12 cellular contexts compared by ENCODE assay signal in genomic region chr12:19547258-19547657, GRCh38.
A peak's percentile ranks its signal among the peaks of the same experiment; 100 is the strongest.
DNase-seq lines count a peak whose midpoint lies in the region; TF ChIP-seq lines count a peak whose summit lies in the region.
"Had no signal": no experiment of that assay in that cellular context is flagged by ENCODE, and none has a peak within 500 bp of the region (broad histone marks: within the 10 kb centered on the region; RNA-seq: fewer than 3 reads in every experiment).

No MANE protein-coding gene starts in this region.

- H3K4me1 Mint-ChIP-seq in activated T-cell treated with anti-CD3 and anti-CD28 coated beads, Interleukin-2, amount 50 U/mL, for 24 hours (ENCODE audit: low read depth) = peaks cover 11% of the 10 kb centered on the region

- H3K27ac Mint-ChIP-seq in activated T-cell treated with anti-CD3 and anti-CD28 coated beads, Interleukin-2, amount 50 U/mL, for 24 hours = no peak overlapping the region
- H3K27ac Mint-ChIP-seq: B cell had no signal

- POLR2A ChIA-PET in BJ (lab: Charles Lee) = interaction anchor here (1.2 kb wide), 1 partner anchor 11 kb away, joined by 5 read pairs; no protein-coding TSS in a partner anchor

- H3K4me3 ChIP-seq in BJ (ENCODE audit: low read depth, low read length) = no peak overlapping the region
- H3K4me3 ChIP-seq in cardiac fibroblast (replicated peaks in 1 of 2; ENCODE audit: low read depth in 2 of 2, low read length in 2 of 2) = no peak overlapping the region
- H3K4me3 ChIP-seq in left ventricle myocardium inferior = no peak overlapping the region

- intact Hi-C loops in left ventricle myocardium inferior (cut with micrococcal nuclease) = no loop called here

- CTCF ChIA-PET in BJ (lab: Yijun Ruan, JAX) = interaction anchor here (1.0 to 2.4 kb wide), 4 partner anchors 11 to 96 kb away, joined by 3 to 7 read pairs (median 6); no protein-coding TSS in a partner anchor

- H3K4me1 ChIP-seq in left ventricle myocardium inferior = peaks cover 34% of the 10 kb centered on the region

- peak; percentile 46 for DNase-seq in BJ (ENCODE audit: low read depth)
- DNase-seq in cardiac fibroblast (ENCODE audit: low read depth in 2 of 2) = peak; percentile 51 to 88
- DNase-seq in left ventricle myocardium inferior = no peak
- peak; percentile 85 for DNase-seq in pulmonary artery endothelial cell (ENCODE audit: low read depth, low spot score)
- no peak for DNase-seq in UCSD-AML1 (lab: John Stamatoyannopoulos, UW; ENCODE audit: unreplicated experiment)
- no peak for DNase-seq in activated T-cell treated with anti-CD3 and anti-CD28 coated beads, Interleukin-2, amount 50 U/mL, for 48 hours
- DNase-seq in activated CD4-positive, alpha-beta T cell treated with anti-CD3 and anti-CD28 coated beads for 4 hours = no peak
- DNase-seq in activated T-cell treated with anti-CD3 and anti-CD28 coated beads, Interleukin-2, amount 50 U/mL, for 24 hours = no peak
- DNase-seq: GDM1, NCI-H510A treated with DMSO at 0.1 percent for 48 hours, psoas muscle had no signal

- no peak for TF ChIP-seq CTCF in BJ (IDR thresholded peaks at IDR 0.05; ENCODE audit: insufficient read depth, low read depth, low read length)
- no peak for TF ChIP-seq CTCF in cardiac fibroblast (IDR thresholded peaks at IDR 0.05; ENCODE audit: low read depth, low read length)
- TF ChIP-seq CTCF in left ventricle myocardium inferior (IDR thresholded peaks at IDR 0.05; ENCODE audit: borderline replicate concordance) = no peak

- peaks cover 15% of the 10 kb centered on the region for H3K36me3 Mint-ChIP-seq in activated T-cell treated with anti-CD3 and anti-CD28 coated beads, Interleukin-2, amount 50 U/mL, for 24 hours (ENCODE audit: low read depth)

- H3K9me3 ChIP-seq in left ventricle myocardium inferior (replicated peaks) = no peaks in the 10 kb centered on the region
- H3K9me3 ChIP-seq: psoas muscle had no signal

- H3K9me3 Mint-ChIP-seq in activated T-cell treated with anti-CD3 and anti-CD28 coated beads, Interleukin-2, amount 50 U/mL, for 24 hours = peaks cover 2% of the 10 kb centered on the region

- no peaks in the 10 kb centered on the region for H3K27me3 Mint-ChIP-seq in activated T-cell treated with anti-CD3 and anti-CD28 coated beads, Interleukin-2, amount 50 U/mL, for 24 hours
- H3K27me3 Mint-ChIP-seq: B cell had no signal

- H3K27ac ChIP-seq in left ventricle myocardium inferior (replicated peaks) = peak overlapping the region; percentile 72

- H3K27me3 ChIP-seq in BJ (ENCODE audit: control insufficient read depth, insufficient read depth, low read length) = no peaks in the 10 kb centered on the region
- no peaks in the 10 kb centered on the region for H3K27me3 ChIP-seq in left ventricle myocardium inferior (ENCODE audit: low read depth)

- H3K36me3 ChIP-seq in BJ (ENCODE audit: control insufficient read depth, insufficient read depth, low read length) (no peaks in the 10 kb centered on the region), left ventricle myocardium inferior (no peaks in the 10 kb centered on the region)

- no peak overlapping the region for H3K4me3 Mint-ChIP-seq in activated T-cell treated with anti-CD3 and anti-CD28 coated beads, Interleukin-2, amount 50 U/mL, for 24 hours
- H3K4me3 Mint-ChIP-seq: B cell had no signal

Comparison
In these comparisons a context has a peak if more than half of its experiments do, and no peak if none do; other contexts are left out.
1. DNase-seq: peak in BJ (single experiment), cardiac fibroblast (2 of 2) and pulmonary artery endothelial cell (single experiment); none in left ventricle myocardium inferior (single experiment), UCSD-AML1 (single experiment), activated T-cell treated with anti-CD3 and anti-CD28 coated beads, Interleukin-2, amount 50 U/mL, for 48 hours (0 of 2), activated CD4-positive, alpha-beta T cell treated with anti-CD3 and anti-CD28 coated beads for 4 hours (0 of 2) and activated T-cell treated with anti-CD3 and anti-CD28 coated beads, Interleukin-2, amount 50 U/mL, for 24 hours (single experiment).